ENCODE assay signal across 8 cellular contexts in the genomic region with DNA sequence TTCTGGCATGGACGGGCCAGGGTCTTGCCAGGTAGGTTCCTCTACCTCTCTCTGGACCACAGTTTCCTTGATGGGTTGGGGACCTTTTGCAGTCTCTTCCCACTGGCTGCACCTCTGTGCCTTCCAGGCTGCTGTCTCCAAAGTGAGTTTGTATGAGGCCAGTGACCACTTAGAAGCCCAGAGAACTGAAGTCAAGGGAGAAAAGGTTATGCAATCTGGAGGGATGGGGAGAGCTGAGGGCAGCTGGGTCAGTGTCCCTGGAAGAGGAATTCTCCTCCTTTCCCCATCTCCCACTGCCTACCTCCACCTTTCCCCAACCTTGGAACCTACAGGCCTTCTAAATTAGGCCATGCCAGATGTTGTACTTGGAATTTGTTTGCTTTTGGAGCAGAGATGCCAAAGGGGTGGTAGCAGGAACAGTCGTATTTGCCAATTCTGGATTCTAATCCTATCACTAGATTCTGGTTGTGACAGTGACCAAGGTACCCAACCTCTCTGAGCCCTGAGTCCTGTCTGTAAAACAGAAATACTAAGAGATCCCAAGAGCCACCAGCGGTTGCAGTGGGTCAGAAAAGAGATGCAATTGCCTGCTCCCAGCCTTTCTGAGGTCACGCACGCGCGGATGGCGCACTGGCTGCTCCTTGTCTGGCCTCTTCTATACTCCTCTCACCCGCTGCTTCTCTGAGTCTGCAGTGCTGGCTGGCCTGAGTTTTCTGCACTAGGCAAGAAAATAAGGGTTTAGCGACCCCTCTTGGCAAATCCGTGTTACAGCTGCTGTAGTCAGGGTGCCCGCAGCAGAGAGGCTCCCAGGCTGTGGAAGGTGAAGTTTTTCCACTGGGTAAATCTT. TPM values are rescaled to one million over a fixed set of nuclear protein-coding genes. Genes with fewer than 3 reads are reported as not detected.
DNase-seq lines count a peak whose midpoint lies in the region; ATAC-seq and TF ChIP-seq lines count a peak whose summit lies in the region.

No MANE protein-coding gene starts in this region.

- H3K36me3 ChIP-seq in BJ (ENCODE audit: control insufficient read depth, insufficient read depth, low read length) (no peaks in the 10 kb centered on the region), ovary (no peaks in the 10 kb centered on the region)

- H3K4me1 ChIP-seq in ovary (ENCODE audit: insufficient read depth), result peaks cover 3% of the 10 kb centered on the region

- DNase-seq in BJ (ENCODE audit: low read depth) (no peak), HS-27A (ENCODE audit: low read depth) (peak; percentile 47), NCI-H82 (lab: John Stamatoyannopoulos, UW) (peak; percentile 87), glutamatergic neuron (peak; percentile 83), ovary (peak; percentile 86 to 94 (median 89))
- DNase-seq in activated naive CD8-positive, alpha-beta T cell treated with anti-CD3 and anti-CD28 coated beads for 36 hours, result peak; percentile 34

- intact Hi-C loops in ovary (cut with DNase I), result loop anchor here (2.0 to 10.0 kb wide), 5 partner anchors 92 to 492 kb away; a partner anchor contains a TSS

- no peak for TF ChIP-seq EP300 in ovary (IDR thresholded peaks at IDR 0.05)

- peaks cover 5% of the 10 kb centered on the region for H3K9me3 Mint-ChIP-seq in activated naive CD8-positive, alpha-beta T cell treated with anti-CD3 and anti-CD28 coated beads for 36 hours
- peaks cover 1% of the 10 kb centered on the region for H3K9me3 Mint-ChIP-seq in glutamatergic neuron (ENCODE audit: unreplicated experiment)

- H3K27me3 Mint-ChIP-seq in activated naive CD8-positive, alpha-beta T cell treated with anti-CD3 and anti-CD28 coated beads for 36 hours, result peaks cover 9% of the 10 kb centered on the region
- H3K27me3 Mint-ChIP-seq in glutamatergic neuron (ENCODE audit: unreplicated experiment), result no peaks in the 10 kb centered on the region

- ATAC-seq in GM19035 (IDR thresholded peaks at IDR 0.05; ENCODE audit: unreplicated experiment) (peak; percentile 79), GM21381 (IDR thresholded peaks at IDR 0.05; ENCODE audit: unreplicated experiment) (no peak)

- H3K4me3 Mint-ChIP-seq in activated naive CD8-positive, alpha-beta T cell treated with anti-CD3 and anti-CD28 coated beads for 36 hours, result no peak overlapping the region
- H3K4me3 Mint-ChIP-seq in glutamatergic neuron (ENCODE audit: unreplicated experiment), result no peak overlapping the region

- 10 to 13% (median 11%) methylated on average over 12 of the region's 12 CpGs for WGBS in ovary, 3 donors

- CTCF ChIA-PET in BJ (lab: Yijun Ruan, JAX), result interaction anchor here (0.6 to 13.8 kb wide), 20 partner anchors 9 to 213 kb away, joined by 3 to 162 read pairs (median 4); no protein-coding TSS in a partner anchor

- H3K36me3 Mint-ChIP-seq in activated naive CD8-positive, alpha-beta T cell treated with anti-CD3 and anti-CD28 coated beads for 36 hours, result no peaks in the 10 kb centered on the region
- peaks cover 5% of the 10 kb centered on the region for H3K36me3 Mint-ChIP-seq in glutamatergic neuron (ENCODE audit: unreplicated experiment)

- peaks cover 1% of the 10 kb centered on the region for H3K27me3 ChIP-seq in BJ (ENCODE audit: control insufficient read depth, insufficient read depth, low read length)
- H3K27me3 ChIP-seq in ovary, result no peaks in the 10 kb centered on the region

- no peaks in the 10 kb centered on the region for H3K4me1 Mint-ChIP-seq in activated naive CD8-positive, alpha-beta T cell treated with anti-CD3 and anti-CD28 coated beads for 36 hours
- H3K4me1 Mint-ChIP-seq in glutamatergic neuron (ENCODE audit: low read depth, unreplicated experiment), result peaks cover 15% of the 10 kb centered on the region

- POLR2A ChIA-PET in BJ (lab: Charles Lee), result interaction anchor here (0.6 kb wide), 1 partner anchor 204 kb away, joined by 7 read pairs; no protein-coding TSS in a partner anchor

- H3K4me3 ChIP-seq in BJ (ENCODE audit: low read depth, low read length), result no peak overlapping the region
- H3K4me3 ChIP-seq in ovary, result no peak overlapping the region

- peak; percentile 43 for TF ChIP-seq POLR2A in ovary (IDR thresholded peaks at IDR 0.05)

- TF ChIP-seq CTCF in BJ (IDR thresholded peaks at IDR 0.05; ENCODE audit: insufficient read depth, low read depth, low read length) (peak; percentile 89), glutamatergic neuron (IDR thresholded peaks at IDR 0.05; ENCODE audit: partially characterized antibody, unreplicated experiment) (peak; percentile 86), ovary (IDR thresholded peaks at IDR 0.05) (peak; percentile 92 to 97 (median 93))

- H3K27ac ChIP-seq in ovary, result peak overlapping the region; percentile 50 to 78

- H3K27ac Mint-ChIP-seq in activated naive CD8-positive, alpha-beta T cell treated with anti-CD3 and anti-CD28 coated beads for 36 hours, result no peak overlapping the region
- no peak overlapping the region for H3K27ac Mint-ChIP-seq in glutamatergic neuron (ENCODE audit: unreplicated experiment)

- no peaks in the 10 kb centered on the region for H3K9me3 ChIP-seq in ovary

RNA-seq across cellular contexts. Expression of a gene that starts 10.7 kb away (rescaled TPM):
- polyA plus RNA-seq in BJ (2011; rRNA removed) (0.04 TPM in 1 of 2 replicates, not detected in the other), ovary (under 1 TPM; 0.05 to 0.67 TPM)
- not detected in 2 replicates for polyA minus RNA-seq in BJ (2011; rRNA and poly(A)+ RNA removed)
- not detected for total RNA-seq in activated naive CD8-positive, alpha-beta T cell treated with anti-CD3 and anti-CD28 coated beads for 36 hours
- total RNA-seq in glutamatergic neuron (ENCODE audit: unreplicated experiment) (not detected), ovary (not detected)

RNA-seq across cellular contexts. Expression of a gene that starts 29.0 kb away (rescaled TPM):
- polyA plus RNA-seq in BJ (2011; rRNA removed), result 8.1 and 13.7 TPM in 2 replicates
- 4.2 and 5.8 TPM in 2 replicates for polyA minus RNA-seq in BJ (2011; rRNA and poly(A)+ RNA removed)
- 1 to 10 TPM; 4.9 to 5.2 TPM for total RNA-seq in activated naive CD8-positive, alpha-beta T cell treated with anti-CD3 and anti-CD28 coated beads for 36 hours
- total RNA-seq in glutamatergic neuron (ENCODE audit: unreplicated experiment), result 45.1 TPM
- total RNA-seq in ovary, result 10 to 100 TPM; 11.2 to 32.4 (median 26.4) TPM
- 10 to 100 TPM; 21.4 to 39.8 TPM for polyA plus RNA-seq in ovary

RNA-seq across cellular contexts. Expression of a gene that starts 58.4 kb away (rescaled TPM):
- polyA plus RNA-seq in BJ (2011; rRNA removed) (171 and 196 TPM in 2 replicates), ovary (10 to 100 TPM; 38.0 to 88.8 TPM)
- 98.3 and 182 TPM in 2 replicates for polyA minus RNA-seq in BJ (2011; rRNA and poly(A)+ RNA removed)
- total RNA-seq in activated naive CD8-positive, alpha-beta T cell treated with anti-CD3 and anti-CD28 coated beads for 36 hours, result 10 to 100 TPM; 22.4 to 24.0 TPM
- total RNA-seq in glutamatergic neuron (ENCODE audit: unreplicated experiment) (46.3 TPM), ovary (10 to 100 TPM; 42.6 to 65.8 (median 47.1) TPM)
